In genomic region chr6:29887819-29888581, GRCh38 we compare ENCODE assay signal across 8 cellular contexts. TPM values are rescaled to one million over a fixed set of nuclear protein-coding genes. Genes with fewer than 3 reads are reported as not detected.
DNase-seq lines count a peak whose midpoint lies in the region; ATAC-seq and TF ChIP-seq lines count a peak whose summit lies in the region.

No MANE protein-coding gene starts in this region.

- 0 to 1% methylated on average over 54 to 79 of the region's 81 CpGs; no CpG with 5 or more reads in 1 of the 3 donors for WGBS in ovary, 3 donors
- 1% methylated on average over 81 of the region's 81 CpGs for WGBS in thymus

- POLR2A ChIA-PET in Panc1 (lab: Charles Lee) = no interaction called here

- in situ Hi-C loops in Panc1 (cut with HindIII; ENCODE audit: low pct_unique_long_range_greater_than_20kb, low sequenced_read_pairs) = no loop called here

- TF ChIP-seq POLR2A in ovary (IDR thresholded peaks at IDR 0.05) = peak; percentile 26

- no peak for TF ChIP-seq CTCF in Panc1 (IDR thresholded peaks at IDR 0.05)
- peak in 1 of 3 donors; percentile 15 for TF ChIP-seq CTCF in ovary (IDR thresholded peaks at IDR 0.05)

- H3K36me3 ChIP-seq in Panc1 (ENCODE audit: control insufficient read depth, insufficient read depth, low read length) (no peaks in the 10 kb centered on the region; the same call in 1 of the 2 replicates), ovary (no peaks in the 10 kb centered on the region), thymus (ENCODE audit: control insufficient read depth, insufficient read depth) (no peaks in the 10 kb centered on the region)

- H3K27me3 ChIP-seq in Panc1 (ENCODE audit: control insufficient read depth, insufficient read depth, low read length) (no peaks in the 10 kb centered on the region), ovary (no peaks in the 10 kb centered on the region), thymus (ENCODE audit: control insufficient read depth, insufficient read depth) (peaks cover 11% of the 10 kb centered on the region)

- H3K4me3 ChIP-seq in Panc1 (ENCODE audit: low read depth in 2 of 2, low read length in 2 of 2) (peak overlapping the region; percentile 58 to 73), ovary (peak overlapping the region; percentile 83), thymus (ENCODE audit: low read length) (peak overlapping the region; percentile 69)

- peaks cover 10% of the 10 kb centered on the region for H3K4me1 ChIP-seq in Panc1 (ENCODE audit: control insufficient read depth, insufficient read depth, low read length)
- peaks cover 2% of the 10 kb centered on the region for H3K4me1 ChIP-seq in ovary (ENCODE audit: insufficient read depth)
- peaks cover 3% of the 10 kb centered on the region for H3K4me1 ChIP-seq in thymus (ENCODE audit: control insufficient read depth, insufficient read depth, low read length)

- DNase-seq in NCI-H1436 (lab: John Stamatoyannopoulos, UW) (peak; percentile 5), NCI-H1436 treated with DMSO at 0.1 percent for 48 hours (lab: John Stamatoyannopoulos, UW) (no peak), Panc1 (ENCODE audit: low read depth, low spot score) (peak; percentile 18), glomerular visceral epithelial cell (ENCODE audit: extremely low spot score) (peak; percentile 38), ovary (peak; percentile 85 to 87 (median 86))
- DNase-seq in activated naive CD4-positive, alpha-beta T cell treated with Interleukin-2 at 50 U/mL for 16 hours = peak; percentile 88

- no peak for TF ChIP-seq EP300 in ovary (IDR thresholded peaks at IDR 0.05)

- intact Hi-C loops in Panc1 (cut with micrococcal nuclease; ENCODE audit: unreplicated experiment) = no loop called here
- intact Hi-C loops in ovary (cut with DNase I) = loop anchor here in 2 of 4 donors (5.0 to 10.0 kb wide), 2 partner anchors 39 to 57 kb away; partner anchors contain the start of gene HLA-A (in 1 of the 2)

- CTCF ChIA-PET in Panc1 (lab: Charles Lee) = interaction anchor here (0.6 kb wide), 1 partner anchor 132 kb away, joined by 3 read pairs; no protein-coding TSS in a partner anchor

- H3K27ac ChIP-seq in Panc1 (ENCODE audit: low read length) (peak overlapping the region; percentile 86), ovary (peak overlapping the region in 1 of 2 donors; percentile 99), thymus (ENCODE audit: low read depth) (peak overlapping the region; percentile 82)

- BruUV-seq in Panc1 (replicated peaks; lab: Mats Ljungman, UMichigan) = no TSS peak

- H3K9me3 ChIP-seq in Panc1 (ENCODE audit: control insufficient read depth, insufficient read depth, low read depth, low read length) (no peaks in the 10 kb centered on the region), ovary (no peaks in the 10 kb centered on the region), thymus (ENCODE audit: control insufficient read depth) (no peaks in the 10 kb centered on the region)

- peak; percentile 73 for ATAC-seq in HG02798 (IDR thresholded peaks at IDR 0.05; ENCODE audit: poor library complexity, unreplicated experiment)
- ATAC-seq in Panc1 = peak; percentile 92

RNA-seq across cellular contexts. Expression of gene HLA-A, which starts 54.3 kb away (rescaled TPM):
- 397 TPM for total RNA-seq in Panc1 (2021; ENCODE audit: unreplicated experiment)
- 603 TPM for polyA plus RNA-seq in Panc1 (2012; ENCODE audit: insufficient read length)
- total RNA-seq in ovary = 100 to 1,000 TPM; 269 to 430 (median 310) TPM
- 100 to 1,000 TPM; 511 to 543 TPM for polyA plus RNA-seq in ovary
- polyA plus RNA-seq in thymus = 1,655 TPM
